In the genomic region with DNA sequence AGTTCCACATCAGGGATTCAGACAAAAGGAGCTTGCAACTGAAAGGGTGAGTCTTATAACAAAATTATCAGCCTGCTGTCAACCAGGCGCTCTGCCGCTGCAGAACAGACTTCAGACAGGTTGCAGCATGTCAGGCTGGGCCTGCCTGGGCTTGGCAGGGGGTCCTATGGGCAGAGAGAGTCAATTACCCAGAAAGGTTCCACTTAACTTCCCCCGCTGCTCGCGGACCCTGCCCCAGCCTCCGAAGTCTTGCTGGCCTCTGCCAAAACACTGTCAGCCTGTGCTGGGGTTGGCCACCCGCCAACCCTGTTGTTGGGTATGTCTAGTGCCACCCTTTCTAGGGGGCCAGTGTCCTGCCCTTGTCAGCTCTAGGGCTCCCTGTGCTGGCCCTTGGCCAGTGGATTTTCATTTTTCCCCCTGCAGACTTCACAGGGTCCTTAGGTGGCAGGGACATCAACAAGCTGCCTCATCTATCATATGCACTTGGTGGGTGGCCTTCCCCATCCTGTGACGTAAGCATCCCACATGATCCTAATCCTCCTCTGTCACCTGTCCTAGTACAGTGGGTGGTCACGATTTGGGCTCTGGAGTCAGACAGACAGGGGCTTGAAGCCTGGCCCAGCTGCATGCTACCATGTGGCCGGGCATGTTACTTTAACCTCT, we compare ENCODE assay signal across 21 cellular contexts.
DNase-seq lines count a peak whose midpoint lies in the region; ATAC-seq and TF ChIP-seq lines count a peak whose summit lies in the region.
"Had no signal": no experiment of that assay in that cellular context is flagged by ENCODE, and none has a peak within 500 bp of the region (broad histone marks: within the 10 kb centered on the region; RNA-seq: fewer than 3 reads in every experiment).

No MANE protein-coding gene starts in this region.

- POLR2A ChIA-PET in SK-N-SH (lab: Yijun Ruan, JAX) = interaction anchor here (0.6 kb wide), 1 partner anchor 1303 kb away, joined by 3 read pairs; no protein-coding TSS in a partner anchor

- H3K4me2 ChIP-seq in SK-N-SH = no peak overlapping the region

- peak in 1 of 2 experiments; percentile 58; a peak in 1 of 4 replicates for TF ChIP-seq EP300 in SK-N-SH (IDR thresholded peaks at IDR 0.05; ENCODE audit: borderline replicate concordance in 1 of 2, low read depth in 1 of 2, low read length in 1 of 2)

- DNase-seq in SK-N-SH (peak; percentile 59), NCI-H1694 (lab: John Stamatoyannopoulos, UW) (peak; percentile 63), NCI-H510A (lab: John Stamatoyannopoulos, UW) (peak; percentile 80), foreskin keratinocyte (no peak), MG63 (no peak), GM19240 (ENCODE audit: insufficient read length, low spot score) (no peak)
- DNase-seq: activated CD4-positive, alpha-beta memory T cell treated with anti-CD3 and anti-CD28 coated beads for 36 hours; activated gamma-delta T cell treated with Interleukin-2 at 50 U/mL for 16 hours; adrenal gland; dermis blood vessel endothelial cell; IMR-90; left ventricle myocardium inferior; NCI-H774; nephron progenitor cell; stimulated activated CD4-positive, alpha-beta T cell treated with anti-CD3 and anti-CD28 coated beads, Interleukin-2, amount 100 ng/mL, for 24 hours; stimulated activated naive CD4-positive, alpha-beta T cell had no signal

- H3K27ac ChIP-seq in SK-N-SH (ENCODE audit: low read depth in 2 of 2, low read length in 1 of 2) = peak overlapping the region in 1 of 2 experiments; percentile 81; a peak in 2 of 4 replicates
- no peak overlapping the region for H3K27ac ChIP-seq in foreskin keratinocyte
- H3K27ac ChIP-seq: adrenal gland, left ventricle myocardium inferior, SJSA1, thoracic aorta had no signal

- no peak for TF ChIP-seq CTCF in SK-N-SH (IDR thresholded peaks at IDR 0.05)
- no peak for TF ChIP-seq CTCF in foreskin keratinocyte (conservative IDR thresholded peaks at IDR 0.05)

- 65% methylated on average over 7 of the region's 10 CpGs for WGBS in SK-N-SH (ENCODE audit: low lambda C conversion rate)

- H3F3A ChIP-seq in SK-N-SH (replicated peaks; ENCODE audit: insufficient read depth) = no peaks in the 10 kb centered on the region

- CTCF ChIA-PET in SK-N-SH (lab: Yijun Ruan, JAX) = interaction anchor here (0.6 to 2.9 kb wide), 4 partner anchors 10 to 40 kb away, joined by 3 to 12 read pairs (median 3); no protein-coding TSS in a partner anchor

- no peaks in the 10 kb centered on the region for H3K79me2 ChIP-seq in SK-N-SH (ENCODE audit: insufficient read depth)

- no peaks in the 10 kb centered on the region for H3K9me2 ChIP-seq in SK-N-SH

- H3K4me3 ChIP-seq in SK-N-SH (ENCODE audit: low read depth in 2 of 2, low read length in 1 of 2) (no peak overlapping the region), MG63 (no peak overlapping the region)
- H3K4me3 ChIP-seq: adrenal gland, left ventricle myocardium inferior, SJSA1, thoracic aorta had no signal

- H3K9me3 ChIP-seq in SK-N-SH (no peaks in the 10 kb centered on the region), MG63 (no peaks in the 10 kb centered on the region)
- H3K9me3 ChIP-seq: adrenal gland, left ventricle myocardium inferior, SJSA1, thoracic aorta had no signal

- H3K4me1 ChIP-seq in SK-N-SH (ENCODE audit: control insufficient read depth in 1 of 2, insufficient read depth in 2 of 2, low read depth in 1 of 2, low read length in 1 of 2) = peaks cover 0 to 27% of the 10 kb centered on the region in 2 experiments; a peak in 1 of 4 replicates
- no peaks in the 10 kb centered on the region for H3K4me1 ChIP-seq in foreskin keratinocyte
- H3K4me1 ChIP-seq: SJSA1 had no signal

- H2AFZ ChIP-seq in SK-N-SH (ENCODE audit: low read depth) = no peak overlapping the region

- H3K9ac ChIP-seq in SK-N-SH = no peak overlapping the region

- ATAC-seq in SK-N-SH treated with all-trans-retinoic acid at 6 μM for 48 hours = no peak
- ATAC-seq in foreskin keratinocyte = peak; percentile 41
- ATAC-seq in GM18867 (IDR thresholded peaks at IDR 0.05; ENCODE audit: unreplicated experiment) = no peak
- ATAC-seq: WTC11 had no signal

- no peaks in the 10 kb centered on the region for H4K20me1 ChIP-seq in SK-N-SH (ENCODE audit: insufficient read depth)

- TF ChIP-seq RAD21 in SK-N-SH (IDR thresholded peaks at IDR 0.05; ENCODE audit: low read length) = no peak; the same call in 1 of the 2 replicates

- H3K27me3 ChIP-seq in SK-N-SH (ENCODE audit: insufficient read depth) (no peaks in the 10 kb centered on the region), foreskin keratinocyte (no peaks in the 10 kb centered on the region), MG63 (no peaks in the 10 kb centered on the region)
- H3K27me3 ChIP-seq: adrenal gland, SJSA1 had no signal

- H3K36me3 ChIP-seq in SK-N-SH (replicated peaks in 1 of 2; ENCODE audit: control insufficient read depth in 1 of 2, insufficient read depth in 2 of 2, low read length in 1 of 2) (no peaks in the 10 kb centered on the region), MG63 (no peaks in the 10 kb centered on the region)
- H3K36me3 ChIP-seq: adrenal gland, left ventricle myocardium inferior, SJSA1, thoracic aorta had no signal

TF ChIP-seq in SK-N-SH, 30 proteins besides CTCF, POLR2A, EP300 and RAD21:
- TF ChIP-seq, protein P1, sequence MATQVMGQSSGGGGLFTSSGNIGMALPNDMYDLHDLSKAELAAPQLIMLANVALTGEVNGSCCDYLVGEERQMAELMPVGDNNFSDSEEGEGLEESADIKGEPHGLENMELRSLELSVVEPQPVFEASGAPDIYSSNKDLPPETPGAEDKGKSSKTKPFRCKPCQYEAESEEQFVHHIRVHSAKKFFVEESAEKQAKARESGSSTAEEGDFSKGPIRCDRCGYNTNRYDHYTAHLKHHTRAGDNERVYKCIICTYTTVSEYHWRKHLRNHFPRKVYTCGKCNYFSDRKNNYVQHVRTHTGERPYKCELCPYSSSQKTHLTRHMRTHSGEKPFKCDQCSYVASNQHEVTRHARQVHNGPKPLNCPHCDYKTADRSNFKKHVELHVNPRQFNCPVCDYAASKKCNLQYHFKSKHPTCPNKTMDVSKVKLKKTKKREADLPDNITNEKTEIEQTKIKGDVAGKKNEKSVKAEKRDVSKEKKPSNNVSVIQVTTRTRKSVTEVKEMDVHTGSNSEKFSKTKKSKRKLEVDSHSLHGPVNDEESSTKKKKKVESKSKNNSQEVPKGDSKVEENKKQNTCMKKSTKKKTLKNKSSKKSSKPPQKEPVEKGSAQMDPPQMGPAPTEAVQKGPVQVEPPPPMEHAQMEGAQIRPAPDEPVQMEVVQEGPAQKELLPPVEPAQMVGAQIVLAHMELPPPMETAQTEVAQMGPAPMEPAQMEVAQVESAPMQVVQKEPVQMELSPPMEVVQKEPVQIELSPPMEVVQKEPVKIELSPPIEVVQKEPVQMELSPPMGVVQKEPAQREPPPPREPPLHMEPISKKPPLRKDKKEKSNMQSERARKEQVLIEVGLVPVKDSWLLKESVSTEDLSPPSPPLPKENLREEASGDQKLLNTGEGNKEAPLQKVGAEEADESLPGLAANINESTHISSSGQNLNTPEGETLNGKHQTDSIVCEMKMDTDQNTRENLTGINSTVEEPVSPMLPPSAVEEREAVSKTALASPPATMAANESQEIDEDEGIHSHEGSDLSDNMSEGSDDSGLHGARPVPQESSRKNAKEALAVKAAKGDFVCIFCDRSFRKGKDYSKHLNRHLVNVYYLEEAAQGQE (IDR thresholded peaks at IDR 0.05; ENCODE audit: low read depth, low read length) = no peak
- peak; percentile 38; the same call in 1 of the 2 replicates for TF ChIP-seq RCOR1 (IDR thresholded peaks at IDR 0.05; ENCODE audit: low read length)
- peak; percentile 11; the same call in 1 of the 2 replicates for TF ChIP-seq SMC3 (IDR thresholded peaks at IDR 0.05; ENCODE audit: low read depth, low read length)
- TF ChIP-seq MXI1 (IDR thresholded peaks at IDR 0.05; ENCODE audit: low read depth, low read length) = peak; percentile 81
- no peak for TF ChIP-seq EZH2phosphoT487 (IDR thresholded peaks at IDR 0.05; ENCODE audit: borderline replicate concordance, low read depth)
- peak; percentile 35 for TF ChIP-seq CHD2 (IDR thresholded peaks at IDR 0.05; ENCODE audit: low read length, partially characterized antibody)
- TF ChIP-seq GABPA (IDR thresholded peaks at IDR 0.05; ENCODE audit: low read depth) = no peak
TF ChIP-seq in SK-N-SH: peak in this region for 4.

TF ChIP-seq in SK-N-SH treated with all-trans-retinoic acid at 6 μM for 48 hours, 23 proteins besides CTCF, POLR2A, EP300 and RAD21 (continues in another document):
- TF ChIP-seq ZFP30 (CRISPR knock-in tag; IDR thresholded peaks at IDR 0.05) (no peak), ZNF8 (CRISPR knock-in tag; IDR thresholded peaks at IDR 0.05) (no peak), TOX (CRISPR knock-in tag; IDR thresholded peaks at IDR 0.05; ENCODE audit: borderline replicate concordance) (no peak), ZFP3 (CRISPR knock-in tag; IDR thresholded peaks at IDR 0.05) (no peak), BACH2 (CRISPR knock-in tag; IDR thresholded peaks at IDR 0.05; ENCODE audit: borderline replicate concordance) (no peak), TCF4 (CRISPR knock-in tag; IDR thresholded peaks at IDR 0.05; ENCODE audit: borderline replicate concordance) (no peak), CREB5 (CRISPR knock-in tag; IDR thresholded peaks at IDR 0.05; ENCODE audit: low read depth) (no peak), PATZ1 (CRISPR knock-in tag; IDR thresholded peaks at IDR 0.05; ENCODE audit: borderline replicate concordance) (no peak)

Comparison
In these comparisons a context has a peak if more than half of its experiments do, and no peak if none do; other contexts are left out.
1. DNase-seq: peak in SK-N-SH (single experiment), NCI-H1694 (single experiment) and NCI-H510A (single experiment); none in foreskin keratinocyte (0 of 2), MG63 (single experiment) and GM19240 (single experiment).